1 cellular context compared by ENCODE assay signal in the genomic region with DNA sequence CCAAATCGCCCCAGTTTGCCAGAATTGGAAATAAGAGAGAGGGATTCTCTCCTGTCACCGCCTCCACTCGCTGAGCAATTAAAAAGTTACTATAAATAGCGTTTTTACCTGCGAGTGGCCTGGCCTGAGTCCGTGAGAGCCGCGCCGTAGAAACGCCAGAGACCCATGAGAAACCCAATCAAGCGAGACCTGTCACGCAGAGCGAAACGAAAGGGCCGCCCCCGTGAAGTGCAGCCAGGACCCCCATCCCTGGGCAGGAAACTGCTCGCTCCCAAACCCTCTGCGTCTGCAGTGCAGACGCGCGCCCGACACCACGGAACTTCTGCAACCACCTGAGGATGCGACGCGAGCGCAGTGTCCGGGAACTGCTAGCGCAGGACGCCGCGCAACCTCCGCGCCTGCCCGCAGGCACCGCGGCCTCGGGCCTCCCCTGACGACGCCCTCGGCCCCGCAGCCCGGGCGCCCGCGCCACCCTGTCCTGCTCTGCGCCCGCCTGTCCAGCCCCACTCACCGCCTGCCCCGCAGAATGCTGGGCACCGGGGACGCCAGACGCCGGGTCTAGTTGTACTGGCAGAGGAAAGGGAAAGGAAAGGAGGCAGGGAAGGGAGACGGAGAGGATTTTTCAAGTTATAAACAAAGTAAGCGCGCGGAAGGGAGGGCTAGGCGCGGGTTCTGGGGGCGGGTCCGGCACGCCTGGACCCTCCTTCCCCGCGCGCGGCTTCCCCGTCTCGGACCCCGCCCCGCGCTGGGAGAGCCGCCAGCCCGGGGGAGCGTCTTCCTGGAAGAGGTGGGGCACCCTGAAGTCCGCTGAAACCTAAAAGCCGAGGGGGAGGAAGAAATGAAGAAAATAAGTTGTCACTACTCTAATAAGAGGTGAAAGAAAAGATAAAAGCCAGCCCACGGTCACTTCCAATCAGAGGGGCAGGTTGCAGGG.
A peak's percentile ranks its signal among the peaks of the same experiment; 100 is the strongest.
TF ChIP-seq lines count a peak whose summit lies in the region.

A gene with protein sequence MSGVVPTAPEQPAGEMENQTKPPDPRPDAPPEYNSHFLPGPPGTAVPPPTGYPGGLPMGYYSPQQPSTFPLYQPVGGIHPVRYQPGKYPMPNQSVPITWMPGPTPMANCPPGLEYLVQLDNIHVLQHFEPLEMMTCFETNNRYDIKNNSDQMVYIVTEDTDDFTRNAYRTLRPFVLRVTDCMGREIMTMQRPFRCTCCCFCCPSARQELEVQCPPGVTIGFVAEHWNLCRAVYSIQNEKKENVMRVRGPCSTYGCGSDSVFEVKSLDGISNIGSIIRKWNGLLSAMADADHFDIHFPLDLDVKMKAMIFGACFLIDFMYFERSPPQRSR (minus strand): TSS at position 657 of the 934 bp plus-strand sequence. CDS start 29,034 bp downstream, outside the sequence.

TF ChIP-seq in GM23338, 12 proteins besides CTCF, POLR2A, EP300 and RAD21:
- TF ChIP-seq, protein P1, sequence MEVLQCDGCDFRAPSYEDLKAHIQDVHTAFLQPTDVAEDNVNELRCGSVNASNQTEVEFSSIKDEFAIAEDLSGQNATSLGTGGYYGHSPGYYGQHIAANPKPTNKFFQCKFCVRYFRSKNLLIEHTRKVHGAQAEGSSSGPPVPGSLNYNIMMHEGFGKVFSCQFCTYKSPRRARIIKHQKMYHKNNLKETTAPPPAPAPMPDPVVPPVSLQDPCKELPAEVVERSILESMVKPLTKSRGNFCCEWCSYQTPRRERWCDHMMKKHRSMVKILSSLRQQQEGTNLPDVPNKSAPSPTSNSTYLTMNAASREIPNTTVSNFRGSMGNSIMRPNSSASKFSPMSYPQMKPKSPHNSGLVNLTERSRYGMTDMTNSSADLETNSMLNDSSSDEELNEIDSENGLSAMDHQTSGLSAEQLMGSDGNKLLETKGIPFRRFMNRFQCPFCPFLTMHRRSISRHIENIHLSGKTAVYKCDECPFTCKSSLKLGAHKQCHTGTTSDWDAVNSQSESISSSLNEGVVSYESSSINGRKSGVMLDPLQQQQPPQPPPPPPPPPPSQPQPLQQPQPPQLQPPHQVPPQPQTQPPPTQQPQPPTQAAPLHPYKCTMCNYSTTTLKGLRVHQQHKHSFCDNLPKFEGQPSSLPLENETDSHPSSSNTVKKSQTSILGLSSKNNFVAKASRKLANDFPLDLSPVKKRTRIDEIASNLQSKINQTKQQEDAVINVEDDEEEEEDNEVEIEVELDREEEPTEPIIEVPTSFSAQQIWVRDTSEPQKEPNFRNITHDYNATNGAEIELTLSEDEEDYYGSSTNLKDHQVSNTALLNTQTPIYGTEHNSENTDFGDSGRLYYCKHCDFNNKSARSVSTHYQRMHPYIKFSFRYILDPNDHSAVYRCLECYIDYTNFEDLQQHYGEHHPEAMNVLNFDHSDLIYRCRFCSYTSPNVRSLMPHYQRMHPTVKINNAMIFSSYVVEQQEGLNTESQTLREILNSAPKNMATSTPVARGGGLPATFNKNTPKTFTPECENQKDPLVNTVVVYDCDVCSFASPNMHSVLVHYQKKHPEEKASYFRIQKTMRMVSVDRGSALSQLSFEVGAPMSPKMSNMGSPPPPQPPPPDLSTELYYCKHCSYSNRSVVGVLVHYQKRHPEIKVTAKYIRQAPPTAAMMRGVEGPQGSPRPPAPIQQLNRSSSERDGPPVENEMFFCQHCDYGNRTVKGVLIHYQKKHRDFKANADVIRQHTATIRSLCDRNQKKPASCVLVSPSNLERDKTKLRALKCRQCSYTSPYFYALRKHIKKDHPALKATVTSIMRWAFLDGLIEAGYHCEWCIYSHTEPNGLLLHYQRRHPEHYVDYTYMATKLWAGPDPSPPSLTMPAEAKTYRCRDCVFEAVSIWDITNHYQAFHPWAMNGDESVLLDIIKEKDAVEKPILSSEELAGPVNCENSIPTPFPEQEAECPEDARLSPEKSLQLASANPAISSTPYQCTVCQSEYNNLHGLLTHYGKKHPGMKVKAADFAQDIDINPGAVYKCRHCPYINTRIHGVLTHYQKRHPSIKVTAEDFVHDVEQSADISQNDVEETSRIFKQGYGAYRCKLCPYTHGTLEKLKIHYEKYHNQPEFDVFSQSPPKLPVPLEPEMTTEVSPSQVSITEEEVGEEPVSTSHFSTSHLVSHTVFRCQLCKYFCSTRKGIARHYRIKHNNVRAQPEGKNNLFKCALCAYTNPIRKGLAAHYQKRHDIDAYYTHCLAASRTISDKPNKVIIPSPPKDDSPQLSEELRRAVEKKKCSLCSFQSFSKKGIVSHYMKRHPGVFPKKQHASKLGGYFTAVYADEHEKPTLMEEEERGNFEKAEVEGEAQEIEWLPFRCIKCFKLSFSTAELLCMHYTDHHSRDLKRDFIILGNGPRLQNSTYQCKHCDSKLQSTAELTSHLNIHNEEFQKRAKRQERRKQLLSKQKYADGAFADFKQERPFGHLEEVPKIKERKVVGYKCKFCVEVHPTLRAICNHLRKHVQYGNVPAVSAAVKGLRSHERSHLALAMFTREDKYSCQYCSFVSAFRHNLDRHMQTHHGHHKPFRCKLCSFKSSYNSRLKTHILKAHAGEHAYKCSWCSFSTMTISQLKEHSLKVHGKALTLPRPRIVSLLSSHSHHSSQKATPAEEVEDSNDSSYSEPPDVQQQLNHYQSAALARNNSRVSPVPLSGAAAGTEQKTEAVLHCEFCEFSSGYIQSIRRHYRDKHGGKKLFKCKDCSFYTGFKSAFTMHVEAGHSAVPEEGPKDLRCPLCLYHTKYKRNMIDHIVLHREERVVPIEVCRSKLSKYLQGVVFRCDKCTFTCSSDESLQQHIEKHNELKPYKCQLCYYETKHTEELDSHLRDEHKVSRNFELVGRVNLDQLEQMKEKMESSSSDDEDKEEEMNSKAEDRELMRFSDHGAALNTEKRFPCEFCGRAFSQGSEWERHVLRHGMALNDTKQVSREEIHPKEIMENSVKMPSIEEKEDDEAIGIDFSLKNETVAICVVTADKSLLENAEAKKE (CRISPR knock-in tag; IDR thresholded peaks at IDR 0.05) = no peak
- TF ChIP-seq EZH2phosphoT487 (IDR thresholded peaks at IDR 0.05; ENCODE audit: unreplicated experiment) (no peak), STAT1 (IDR thresholded peaks at IDR 0.05; ENCODE audit: unreplicated experiment) (no peak), CREB1 (CRISPR knock-in tag; IDR thresholded peaks at IDR 0.05; ENCODE audit: low read depth) (peak; percentile 43; the same call in 1 of the 2 replicates)
